In genomic region chrX:48802089-48802812, GRCh38 we compare ENCODE assay signal across 8 cellular contexts. TPM values are rescaled to one million over a fixed set of nuclear protein-coding genes. Genes with fewer than 3 reads are reported as not detected.
DNase-seq lines count a peak whose midpoint lies in the region; ATAC-seq, FAIRE-seq and TF ChIP-seq lines count a peak whose summit lies in the region.

No MANE protein-coding gene starts in this region.

- H3K4me3 Mint-ChIP-seq in activated naive CD4-positive, alpha-beta T cell treated with anti-CD3 and anti-CD28 coated beads for 36 hours = peak overlapping the region; percentile 93

- H3K9me3 ChIP-seq in GM23248 (ENCODE audit: low read depth) (no peaks in the 10 kb centered on the region), KOPT-K1 (ENCODE audit: insufficient read depth, low read length, poor library complexity, severe bottlenecking) (no peaks in the 10 kb centered on the region), upper lobe of left lung (peaks cover 0 to 10% (median 0%) of the 10 kb centered on the region in 4 donors)

- peak overlapping the region; percentile 83 for H3K4me2 ChIP-seq in GM23248 (ENCODE audit: unreplicated experiment)

- WGBS in GM23248 (ENCODE audit: low coverage in 1 of 2, low lambda C conversion rate in 2 of 2, missing lambda C conversion rate in 2 of 2), 2 experiments = 0 to 1% methylated on average over 8 to 34 of the region's 37 CpGs
- WGBS in upper lobe of left lung, 2 donors = 1 to 29% methylated on average over 22 to 37 of the region's 37 CpGs

- peak overlapping the region; percentile 98 for H3K9ac ChIP-seq in GM23248

- TF ChIP-seq CTCF in omental fat pad (IDR thresholded peaks at IDR 0.05) (no peak), upper lobe of left lung (IDR thresholded peaks at IDR 0.05) (peak in 2 of 6 experiments; percentile 5 to 6)

- H3K27me3 ChIP-seq in GM23248 (replicated peaks; ENCODE audit: insufficient read depth) (no peaks in the 10 kb centered on the region), upper lobe of left lung (no peaks in the 10 kb centered on the region)

- H3K4me3 ChIP-seq in GM23248 = peak overlapping the region; percentile 94
- peak overlapping the region; percentile 48 to 55 (median 52) for H3K4me3 ChIP-seq in upper lobe of left lung

- peak in 3 of 4 donors; percentile 70 to 76 (median 72) for TF ChIP-seq POLR2A in upper lobe of left lung (IDR thresholded peaks at IDR 0.05)

- no peaks in the 10 kb centered on the region for H3K79me2 ChIP-seq in GM23248 (ENCODE audit: insufficient read depth)

- in situ Hi-C loops in GM23248 (cut with MboI) = no loop called here

- TF ChIP-seq EP300 in upper lobe of left lung (IDR thresholded peaks at IDR 0.05) = no peak

- CTCF ChIA-PET in activated naive CD4-positive, alpha-beta T cell treated with anti-CD3 and anti-CD28 coated beads for 36 hours (lab: Charles Lee) = no interaction called here

- peak; percentile 70 for ATAC-seq in omental fat pad (ENCODE audit: low FRiP score)
- peak; percentile 79 to 81 for ATAC-seq in upper lobe of left lung (ENCODE audit: low FRiP score in 2 of 2)

- peak; percentile 47 for FAIRE-seq in RCC 7860 (lab: Jason Lieb, UNC)

- H3K9me2 ChIP-seq in GM23248 (ENCODE audit: insufficient read depth) = no peaks in the 10 kb centered on the region

- peaks cover 17% of the 10 kb centered on the region for H3K4me1 Mint-ChIP-seq in activated naive CD4-positive, alpha-beta T cell treated with anti-CD3 and anti-CD28 coated beads for 36 hours (ENCODE audit: low read depth)

- peak overlapping the region; percentile 86 for H2AFZ ChIP-seq in GM23248

- no peaks in the 10 kb centered on the region for H4K20me1 ChIP-seq in GM23248 (ENCODE audit: insufficient read depth)

- H3K27me3 Mint-ChIP-seq in activated naive CD4-positive, alpha-beta T cell treated with anti-CD3 and anti-CD28 coated beads for 36 hours (ENCODE audit: low read depth) = no peaks in the 10 kb centered on the region

- peak overlapping the region; percentile 98 for H3K27ac Mint-ChIP-seq in activated naive CD4-positive, alpha-beta T cell treated with anti-CD3 and anti-CD28 coated beads for 36 hours

- H3K36me3 Mint-ChIP-seq in activated naive CD4-positive, alpha-beta T cell treated with anti-CD3 and anti-CD28 coated beads for 36 hours (ENCODE audit: low read depth) = peaks cover 7% of the 10 kb centered on the region

- H3K27ac ChIP-seq in GM23248 = peak overlapping the region; percentile 98
- H3K27ac ChIP-seq in KOPT-K1 (ENCODE audit: low read depth, low read length, poor library complexity, severe bottlenecking) = peak overlapping the region; percentile 88
- H3K27ac ChIP-seq in upper lobe of left lung = peak overlapping the region; percentile 85 to 98 (median 94)

- DNase-seq in GDM1 (lab: John Stamatoyannopoulos, UW) (peak; percentile 67), GM23248 (peak; percentile 81), RCC 7860 (ENCODE audit: low spot score) (peak; percentile 65), germinal center (ENCODE audit: low spot score) (peak; percentile 70), omental fat pad (ENCODE audit: low spot score) (peak; percentile 47), upper lobe of left lung (peak; percentile 87 to 89)
- peak; percentile 71 for DNase-seq in activated naive CD4-positive, alpha-beta T cell treated with anti-CD3 and anti-CD28 coated beads for 36 hours

- intact Hi-C loops in activated naive CD4-positive, alpha-beta T cell treated with anti-CD3 and anti-CD28 coated beads for 36 hours (cut with micrococcal nuclease) = loop anchor here (1.0 to 10.0 kb wide), 11 partner anchors 89 to 1147 kb away; partner anchors contain the start of genes CLCN5, ELK1, FTSJ1 and GPKOW

- no peaks in the 10 kb centered on the region for H3F3A ChIP-seq in GM23248 (ENCODE audit: insufficient read depth)

- H3K9me3 Mint-ChIP-seq in activated naive CD4-positive, alpha-beta T cell treated with anti-CD3 and anti-CD28 coated beads for 36 hours = no peaks in the 10 kb centered on the region

- H3K36me3 ChIP-seq in GM23248 (ENCODE audit: low read depth) (no peaks in the 10 kb centered on the region), KOPT-K1 (ENCODE audit: insufficient read depth, low read length) (peaks cover 22% of the 10 kb centered on the region; the same call in 1 of the 2 replicates), upper lobe of left lung (peaks cover 0 to 14% (median 0%) of the 10 kb centered on the region in 4 donors)

- H3K4me1 ChIP-seq in GM23248 (ENCODE audit: insufficient read depth) = no peaks in the 10 kb centered on the region
- H3K4me1 ChIP-seq in upper lobe of left lung = peaks cover 0 to 12% (median 2%) of the 10 kb centered on the region in 4 donors

RNA-seq across cellular contexts. Expression of gene HDAC6, which starts 0.4 kb away (rescaled TPM):
- 32.4 and 36.6 TPM in 2 replicates for total RNA-seq in GM23248 (2014; rRNA removed; shearing (Covaris generic))
- polyA plus RNA-seq in GM23248 (2016; fragmentation: Nextera tagmentation; extraction: Ambion mirVana) = 18.6 and 20.3 TPM in 2 replicates
- total RNA-seq in activated naive CD4-positive, alpha-beta T cell treated with anti-CD3 and anti-CD28 coated beads for 36 hours = 10 to 100 TPM; 91.1 to 99.4 TPM
- total RNA-seq in omental fat pad (10 to 100 TPM; 36.5 to 63.2 (median 54.5) TPM), upper lobe of left lung (100 to 1,000 TPM in 2 of 6 donors, 10 to 100 TPM in 4; 59.1 to 171 (median 86.0) TPM)

RNA-seq across cellular contexts. Expression of gene GATA1, which starts 15.9 kb away (rescaled TPM):
- total RNA-seq in GM23248 (2014; rRNA removed; shearing (Covaris generic)) = not detected in 2 replicates
- polyA plus RNA-seq in GM23248 (2016; fragmentation: Nextera tagmentation; extraction: Ambion mirVana) = not detected in 2 replicates
- total RNA-seq in activated naive CD4-positive, alpha-beta T cell treated with anti-CD3 and anti-CD28 coated beads for 36 hours = not detected
- total RNA-seq in omental fat pad = not detected
- 1 to 10 TPM in 4 of 6 donors, under 1 TPM in 1, not detected in 1; 0.49 to 3.1 (median 1.6) TPM for total RNA-seq in upper lobe of left lung

RNA-seq across cellular contexts. Expression of gene ERAS, which starts 24.1 kb away (rescaled TPM):
- total RNA-seq in GM23248 (2014; rRNA removed; shearing (Covaris generic)) = not detected in 2 replicates
- not detected in 2 replicates for polyA plus RNA-seq in GM23248 (2016; fragmentation: Nextera tagmentation; extraction: Ambion mirVana)
- not detected for total RNA-seq in activated naive CD4-positive, alpha-beta T cell treated with anti-CD3 and anti-CD28 coated beads for 36 hours
- total RNA-seq in omental fat pad (not detected), upper lobe of left lung (not detected)

RNA-seq across cellular contexts. Expression of gene PCSK1N, which starts 33.2 kb away (rescaled TPM):
- total RNA-seq in GM23248 (2014; rRNA removed; shearing (Covaris generic)) = 0.89 and 3.1 TPM in 2 replicates
- polyA plus RNA-seq in GM23248 (2016; fragmentation: Nextera tagmentation; extraction: Ambion mirVana) = 1.4 and 2.1 TPM in 2 replicates
- 1 to 10 TPM; 1.7 to 1.9 TPM for total RNA-seq in activated naive CD4-positive, alpha-beta T cell treated with anti-CD3 and anti-CD28 coated beads for 36 hours
- total RNA-seq in omental fat pad (1 to 10 TPM in 2 of 4 donors, under 1 TPM in 1, not detected in 1; 0.93 to 2.3 (median 1.4) TPM), upper lobe of left lung (1 to 10 TPM; 1.0 to 7.5 (median 2.3) TPM)

RNA-seq across cellular contexts. Expression of gene GLOD5, which starts 40.7 kb away (rescaled TPM):
- total RNA-seq in GM23248 (2014; rRNA removed; shearing (Covaris generic)) = not detected in 2 replicates
- not detected in 2 replicates for polyA plus RNA-seq in GM23248 (2016; fragmentation: Nextera tagmentation; extraction: Ambion mirVana)
- total RNA-seq in activated naive CD4-positive, alpha-beta T cell treated with anti-CD3 and anti-CD28 coated beads for 36 hours = not detected
- not detected for total RNA-seq in omental fat pad
- total RNA-seq in upper lobe of left lung = 1 to 10 TPM in 4 of 6 donors, not detected in 2; 1.1 to 2.1 (median 2.0) TPM

Comparison
In these comparisons a context has a peak if more than half of its experiments do, and no peak if none do; other contexts are left out.
1. Peak in every context shown above with its lines: DNase-seq, ATAC-seq, H3K4me3 ChIP-seq and H3K27ac ChIP-seq.